Comparison of ENCODE assay signal across 8 cellular contexts in genomic region chr16:85524630-85525463, GRCh38.
DNase-seq lines count a peak whose midpoint lies in the region; FAIRE-seq and TF ChIP-seq lines count a peak whose summit lies in the region.

No MANE protein-coding gene starts in this region.

- H3K9me3 ChIP-seq in HUES48 (ENCODE audit: control insufficient read depth, insufficient read depth, low read length): no peaks in the 10 kb centered on the region
- no peaks in the 10 kb centered on the region for H3K9me3 ChIP-seq in OCI-LY7 (ENCODE audit: low read length)
- no peaks in the 10 kb centered on the region for H3K9me3 ChIP-seq in smooth muscle cell (replicated peaks; ENCODE audit: low read depth)
- no peaks in the 10 kb centered on the region for H3K9me3 ChIP-seq in GM23248 (ENCODE audit: low read depth)
- no peaks in the 10 kb centered on the region for H3K9me3 ChIP-seq in transverse colon

- H3F3A ChIP-seq in smooth muscle cell (ENCODE audit: low read depth) (peaks cover 7% of the 10 kb centered on the region), GM23248 (ENCODE audit: insufficient read depth) (no peaks in the 10 kb centered on the region)

- CTCF ChIA-PET in OCI-LY7 (lab: Charles Lee; ENCODE audit: unreplicated experiment): no interaction called here

- DNase-seq in OCI-LY7 (ENCODE audit: low spot score): peak; percentile 48
- peak; percentile 79 for DNase-seq in fibroblast of villous mesenchyme (ENCODE audit: low read depth)
- DNase-seq in smooth muscle cell (lab: John Stamatoyannopoulos, UW; ENCODE audit: unreplicated experiment): no peak
- DNase-seq in GM23248: no peak
- DNase-seq in transverse colon: no peak
- no peak for DNase-seq in stimulated activated CD4-positive, alpha-beta T cell treated with anti-CD3 and anti-CD28 coated beads, Interleukin-4, amount 100 ng/mL, for 4 hours
- no peak for DNase-seq in H54 (ENCODE audit: insufficient read length, low spot score)

- H3K4me1 ChIP-seq in HUES48 (ENCODE audit: control insufficient read depth, insufficient read depth, low read length): peaks cover 25% of the 10 kb centered on the region
- peaks cover 21% of the 10 kb centered on the region for H3K4me1 ChIP-seq in OCI-LY7 (ENCODE audit: insufficient read depth, low read length, poor library complexity, severe bottlenecking)
- peaks cover 24% of the 10 kb centered on the region for H3K4me1 ChIP-seq in smooth muscle cell (ENCODE audit: low read depth)
- no peaks in the 10 kb centered on the region for H3K4me1 ChIP-seq in GM23248 (ENCODE audit: insufficient read depth)
- peaks cover 20 to 39% (median 29%) of the 10 kb centered on the region in 4 donors for H3K4me1 ChIP-seq in transverse colon

- intact Hi-C loops in OCI-LY7 (cut with micrococcal nuclease; ENCODE audit: unreplicated experiment): no loop called here
- intact Hi-C loops in transverse colon (cut with DNase I; ENCODE audit: low total_unique reads): no loop called here

- TF ChIP-seq POLR2A in transverse colon (IDR thresholded peaks at IDR 0.05) (no peak), H54 (IDR thresholded peaks at IDR 0.05; ENCODE audit: low read depth, low read length) (no peak)

- H3K4me2 ChIP-seq in OCI-LY7 (ENCODE audit: low read length): no peak overlapping the region
- H3K4me2 ChIP-seq in smooth muscle cell: peak overlapping the region; percentile 58
- no peak overlapping the region for H3K4me2 ChIP-seq in GM23248 (ENCODE audit: unreplicated experiment)

- H3K9ac ChIP-seq in HUES48 (ENCODE audit: low read depth, low read length) (0 out of 2 replicates have a peak overlapping the region, but pooled peaks have one; percentile 9), smooth muscle cell (ENCODE audit: low read depth) (no peak overlapping the region), GM23248 (no peak overlapping the region)

- H4K20me1 ChIP-seq in OCI-LY7 (ENCODE audit: insufficient read depth, low read length) (no peaks in the 10 kb centered on the region), smooth muscle cell (ENCODE audit: low read depth) (peaks cover 90% of the 10 kb centered on the region), GM23248 (ENCODE audit: insufficient read depth) (no peaks in the 10 kb centered on the region)

- POLR2A ChIA-PET in OCI-LY7 (lab: Charles Lee): interaction anchor here (0.5 to 0.6 kb wide), 3 partner anchors 26 to 379 kb away, joined by 3 to 4 read pairs (median 4); no protein-coding TSS in a partner anchor

- 41% methylated on average over 30 of the region's 30 CpGs for WGBS in smooth muscle cell (ENCODE audit: low lambda C conversion rate)
- 84 to 89% methylated on average over 26 to 29 of the region's 30 CpGs for WGBS in GM23248 (ENCODE audit: low coverage in 1 of 2, low lambda C conversion rate in 2 of 2, missing lambda C conversion rate in 2 of 2), 2 experiments
- 81% methylated on average over 25 of the region's 30 CpGs; no CpG with 5 or more reads in 1 of the 2 donors for WGBS in transverse colon (ENCODE audit: low coverage in 1 of 2), 2 donors

- H3K36me3 ChIP-seq in HUES48 (ENCODE audit: control insufficient read depth, insufficient read depth, low read length) (no peaks in the 10 kb centered on the region), OCI-LY7 (ENCODE audit: insufficient read depth, low read length) (no peaks in the 10 kb centered on the region), smooth muscle cell (ENCODE audit: low read depth) (no peaks in the 10 kb centered on the region), GM23248 (ENCODE audit: low read depth) (no peaks in the 10 kb centered on the region), transverse colon (no peaks in the 10 kb centered on the region)

- H3K9me2 ChIP-seq in OCI-LY7 (ENCODE audit: insufficient read depth, low read length) (no peaks in the 10 kb centered on the region), GM23248 (ENCODE audit: insufficient read depth) (no peaks in the 10 kb centered on the region)

- BruUV-seq in OCI-LY7 (replicated peaks; lab: Mats Ljungman, UMichigan): no TSS peak

- in situ Hi-C loops in GM23248 (cut with MboI): no loop called here
- in situ Hi-C loops in transverse colon (cut with MboI; ENCODE audit: low pct_ligation_motif_present in 1 of 4, low pct_unique_long_range_greater_than_20kb in 1 of 4, low sequenced_read_pairs in 3 of 4): no loop called here

- no peak for FAIRE-seq in H54 (lab: Jason Lieb, UNC)

- H3K27ac ChIP-seq in HUES48 (ENCODE audit: low read depth, low read length) (peak overlapping the region; percentile 43), OCI-LY7 (ENCODE audit: low read depth, low read length, poor library complexity, severe bottlenecking) (no peak overlapping the region), smooth muscle cell (ENCODE audit: low read depth) (peak overlapping the region; percentile 49), GM23248 (no peak overlapping the region), transverse colon (no peak overlapping the region)

- H2AFZ ChIP-seq in OCI-LY7 (ENCODE audit: low read length): no peak overlapping the region
- no peak overlapping the region for H2AFZ ChIP-seq in smooth muscle cell (ENCODE audit: low read depth)
- H2AFZ ChIP-seq in GM23248: no peak overlapping the region

- H3K27me3 ChIP-seq in HUES48 (ENCODE audit: control insufficient read depth, insufficient read depth, low read length) (no peaks in the 10 kb centered on the region), smooth muscle cell (ENCODE audit: low read depth) (no peaks in the 10 kb centered on the region), GM23248 (replicated peaks; ENCODE audit: insufficient read depth) (no peaks in the 10 kb centered on the region), transverse colon (no peaks in the 10 kb centered on the region)

- no peak for TF ChIP-seq EP300 in transverse colon (IDR thresholded peaks at IDR 0.05; ENCODE audit: low read depth)

- TF ChIP-seq CTCF in OCI-LY7 (conservative IDR thresholded peaks at IDR 0.05; ENCODE audit: low read length) (no peak), fibroblast of villous mesenchyme (IDR thresholded peaks at IDR 0.05; ENCODE audit: insufficient read depth, low read depth, low read length) (no peak), smooth muscle cell (IDR thresholded peaks at IDR 0.05; ENCODE audit: borderline replicate concordance, insufficient read depth, poor library complexity, severe bottlenecking) (no peak), transverse colon (IDR thresholded peaks at IDR 0.05) (no peak)

- H3K4me3 ChIP-seq in HUES48 (ENCODE audit: low read depth, low read length) (no peak overlapping the region), OCI-LY7 (ENCODE audit: low read depth, low read length, poor library complexity, severe bottlenecking) (no peak overlapping the region), fibroblast of villous mesenchyme (ENCODE audit: low read depth, low read length) (no peak overlapping the region), smooth muscle cell (no peak overlapping the region), GM23248 (no peak overlapping the region), transverse colon (no peak overlapping the region)

- H3K79me2 ChIP-seq in OCI-LY7 (ENCODE audit: insufficient read depth, low read depth, low read length) (no peaks in the 10 kb centered on the region), smooth muscle cell (ENCODE audit: low read depth) (no peaks in the 10 kb centered on the region), GM23248 (ENCODE audit: insufficient read depth) (peaks cover 9% of the 10 kb centered on the region; the same call in 1 of the 2 replicates)

Comparison
In these comparisons a context has a peak if more than half of its experiments do, and no peak if none do; other contexts are left out.
1. H3K27ac ChIP-seq: peak in HUES48 (single experiment) and smooth muscle cell (single experiment); none in OCI-LY7 (single experiment), GM23248 (single experiment) and transverse colon (0 of 4).
2. DNase-seq: peak in OCI-LY7 (single experiment) and fibroblast of villous mesenchyme (single experiment); none in smooth muscle cell (single experiment), GM23248 (single experiment), transverse colon (single experiment), stimulated activated CD4-positive, alpha-beta T cell treated with anti-CD3 and anti-CD28 coated beads, Interleukin-4, amount 100 ng/mL, for 4 hours (0 of 2) and H54 (single experiment).